In genomic region chr18:77133051-77133919, GRCh38 we compare ENCODE assay signal across 8 cellular contexts. TPM values are rescaled to one million over a fixed set of nuclear protein-coding genes. Genes with fewer than 3 reads are reported as not detected.
DNase-seq lines count a peak whose midpoint lies in the region; ATAC-seq and TF ChIP-seq lines count a peak whose summit lies in the region.

No MANE protein-coding gene starts in this region.

- peak overlapping the region; percentile 73 to 95 for H3K9ac ChIP-seq in colonic mucosa (ENCODE audit: low read depth in 2 of 2, low read length in 2 of 2)
- H3K9ac ChIP-seq in mesendoderm (ENCODE audit: low read length) = peak overlapping the region; percentile 67

- no peak overlapping the region for H3K18ac ChIP-seq in mesendoderm (ENCODE audit: low read length)

- TF ChIP-seq CTCF in colonic mucosa (IDR thresholded peaks at IDR 0.05) = no peak
- TF ChIP-seq CTCF in foreskin fibroblast (IDR thresholded peaks at IDR 0.05; ENCODE audit: low read depth, low read length) = no peak

- H3K23ac ChIP-seq in mesendoderm (ENCODE audit: low read length) = peak overlapping the region; percentile 45

- no CpG with 5 or more reads among the region's 47 CpGs for WGBS in mesendoderm (ENCODE audit: extremely low coverage, insufficient coverage, low lambda C conversion rate)
- WGBS in aorta, 2 donors = 53 to 59% methylated on average over 40 to 47 of the region's 47 CpGs

- H2AK5ac ChIP-seq in mesendoderm (ENCODE audit: low read length) = no peak overlapping the region

- H2BK120ac ChIP-seq in mesendoderm (ENCODE audit: low read depth, low read length) = no peak overlapping the region

- H3K9me3 ChIP-seq in colonic mucosa (no peaks in the 10 kb centered on the region), aorta (ENCODE audit: control insufficient read depth, low read length) (no peaks in the 10 kb centered on the region)

- H3K27ac ChIP-seq in colonic mucosa (peak overlapping the region; percentile 97), mesendoderm (ENCODE audit: low read depth, low read length) (no peak overlapping the region), aorta (ENCODE audit: low read depth in 1 of 2, low read length in 2 of 2) (no peak overlapping the region)

- intact Hi-C loops in colonic mucosa (cut with DNase I) = no loop called here
- intact Hi-C loops in aorta (cut with DNase I) = loop anchor here (5.0 to 10.0 kb wide), 4 partner anchors 46 to 128 kb away; no protein-coding TSS in a partner anchor

- H3K79me2 ChIP-seq in mesendoderm (ENCODE audit: control insufficient read depth, insufficient read depth, low read length) = no peaks in the 10 kb centered on the region

- H4K8ac ChIP-seq in mesendoderm (ENCODE audit: low read depth, low read length) = no peak overlapping the region

- H4K5ac ChIP-seq in mesendoderm (ENCODE audit: low read length) = no peak overlapping the region

- H3K36me3 ChIP-seq in colonic mucosa = no peaks in the 10 kb centered on the region
- H3K36me3 ChIP-seq in mesendoderm (ENCODE audit: control insufficient read depth, insufficient read depth, low read length) = no peaks in the 10 kb centered on the region
- no peaks in the 10 kb centered on the region for H3K36me3 ChIP-seq in aorta (ENCODE audit: control insufficient read depth in 1 of 2, insufficient read depth in 2 of 2, low read length in 1 of 2)

- H3K56ac ChIP-seq in mesendoderm (ENCODE audit: low read length) = peak overlapping the region; percentile 84

- H3K27me3 ChIP-seq in colonic mucosa = no peaks in the 10 kb centered on the region
- H3K27me3 ChIP-seq in mesendoderm (ENCODE audit: insufficient read depth, low read length, poor library complexity) = no peaks in the 10 kb centered on the region
- H3K27me3 ChIP-seq in aorta (ENCODE audit: control insufficient read depth in 1 of 2, insufficient read depth in 2 of 2, low read length in 1 of 2) = no peaks in the 10 kb centered on the region

- H3K4me3 ChIP-seq in colonic mucosa = peak overlapping the region; percentile 91
- peak overlapping the region; percentile 51 for H3K4me3 ChIP-seq in mesendoderm (ENCODE audit: low read length)
- H3K4me3 ChIP-seq in aorta (ENCODE audit: low read length in 2 of 2) = peak overlapping the region; percentile 75 to 79
- no peak overlapping the region for H3K4me3 ChIP-seq in foreskin fibroblast (ENCODE audit: low read depth in 1 of 2, low read length in 2 of 2)

- no peak overlapping the region for H2BK15ac ChIP-seq in mesendoderm (replicated peaks; ENCODE audit: low read depth)

- H3K4ac ChIP-seq in mesendoderm (ENCODE audit: low read depth, low read length) = no peak overlapping the region

- H2BK5ac ChIP-seq in mesendoderm (ENCODE audit: low read length) = no peak overlapping the region

- H3K4me1 ChIP-seq in colonic mucosa = peaks cover 12% of the 10 kb centered on the region
- H3K4me1 ChIP-seq in mesendoderm (ENCODE audit: control insufficient read depth, low read depth, low read length) = no peaks in the 10 kb centered on the region
- H3K4me1 ChIP-seq in aorta (ENCODE audit: control insufficient read depth in 1 of 2, insufficient read depth in 2 of 2, low read length in 2 of 2) = peaks cover 0 to 2% of the 10 kb centered on the region in 2 donors

- H3K79me1 ChIP-seq in mesendoderm (ENCODE audit: low read length) = no peaks in the 10 kb centered on the region

- peak overlapping the region; percentile 88 for H3K4me2 ChIP-seq in mesendoderm (ENCODE audit: low read length)

- DNase-seq in ELF-1 (ENCODE audit: low read depth, low spot score) = peak; percentile 56
- DNase-seq in MV-4-11 (lab: John Stamatoyannopoulos, UW) = peak; percentile 36
- peak; percentile 50 for DNase-seq in colonic mucosa
- peak; percentile 62 for DNase-seq in mesendoderm
- peak in 1 of 2 donors; percentile 66 for DNase-seq in aorta
- no peak for DNase-seq in foreskin fibroblast
- no peak for DNase-seq in Ammon's horn (ENCODE audit: low spot score)

- no peak for ATAC-seq in aorta (ENCODE audit: low FRiP score)
- ATAC-seq in HG02610 (IDR thresholded peaks at IDR 0.05; ENCODE audit: unreplicated experiment) = no peak

RNA-seq across cellular contexts. Expression of gene MBP, which starts 0.7 kb away (rescaled TPM):
- total RNA-seq in colonic mucosa (10 to 100 TPM; 43.0 to 65.8 TPM), aorta (10 to 100 TPM; 43.8 to 62.7 TPM)
- polyA plus RNA-seq in mesendoderm (2013, experiment 1 of 2) = 5.9 TPM
- polyA plus RNA-seq in mesendoderm (2013, experiment 2 of 2) = 6.3 TPM
- 1 to 10 TPM; 9.1 to 9.4 TPM for polyA plus RNA-seq in aorta

Comparison
In these comparisons a context has a peak if more than half of its experiments do, and no peak if none do; other contexts are left out.
1. DNase-seq: peak in ELF-1 (single experiment), MV-4-11 (single experiment), colonic mucosa (single experiment) and mesendoderm (single experiment); none in foreskin fibroblast (0 of 2) and Ammon's horn (single experiment).
2. H3K4me3 ChIP-seq: peak in colonic mucosa (single experiment), mesendoderm (single experiment) and aorta (2 of 2); none in foreskin fibroblast (0 of 2).